Comparison of ENCODE assay signal across 8 cellular contexts in the genomic region with DNA sequence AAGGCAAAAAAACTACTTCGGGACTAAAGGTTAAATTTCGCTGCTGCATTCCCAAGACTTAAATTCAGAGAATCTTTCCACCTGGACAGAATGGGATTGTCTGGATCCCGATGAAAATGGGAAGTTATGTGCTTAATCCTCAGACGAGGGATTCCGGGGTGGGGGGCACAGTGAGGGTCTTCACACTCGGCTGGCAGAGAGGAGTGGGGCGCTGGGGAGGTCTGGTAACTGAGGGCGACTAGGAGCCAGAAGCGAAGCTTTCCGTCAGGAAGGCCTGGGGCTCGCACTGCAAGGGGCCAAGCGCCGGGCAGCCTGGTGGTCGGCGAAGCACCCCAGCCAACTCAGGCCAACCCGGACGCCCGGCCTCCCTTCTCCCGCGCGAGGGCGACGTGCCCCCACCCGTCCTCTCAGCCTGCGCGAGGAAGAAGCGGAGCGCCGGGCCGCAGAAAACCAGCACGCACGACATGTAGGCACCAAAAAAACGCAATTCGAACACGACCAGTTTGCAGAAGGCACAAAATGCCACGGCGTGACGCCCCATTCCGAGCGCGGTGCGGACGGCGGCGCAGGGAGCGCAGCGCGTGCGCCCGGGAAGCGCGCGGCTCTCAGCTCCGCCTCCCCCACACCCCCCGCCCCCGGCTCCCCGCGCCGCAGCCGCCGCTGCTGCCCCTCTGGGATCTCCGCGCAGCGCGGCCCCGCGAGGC.
DNase-seq lines count a peak whose midpoint lies in the region; ATAC-seq and TF ChIP-seq lines count a peak whose summit lies in the region.

No MANE protein-coding gene starts in this region.

- no peaks in the 10 kb centered on the region for H3K9me3 ChIP-seq in HEK293 (ENCODE audit: control insufficient read depth, insufficient read depth, low read depth, low read length)
- no peaks in the 10 kb centered on the region for H3K9me3 ChIP-seq in Loucy (ENCODE audit: insufficient read depth, low read depth, low read length)

- no peaks in the 10 kb centered on the region for H3K27me3 ChIP-seq in Loucy (ENCODE audit: insufficient read depth, low read length, poor library complexity, severe bottlenecking)
- H3K27me3 ChIP-seq in rectal smooth muscle tissue (ENCODE audit: control insufficient read depth, insufficient read depth, low read length): no peaks in the 10 kb centered on the region

- peak overlapping the region; percentile 84 for H3K4me2 ChIP-seq in Loucy (ENCODE audit: low read depth, low read length, poor library complexity, severe bottlenecking)

- peak; percentile 90 for TF ChIP-seq CTCF in HEK293 (tag by site-specific recombination; IDR thresholded peaks at IDR 0.05)
- TF ChIP-seq CTCF in Loucy (conservative IDR thresholded peaks at IDR 0.05; ENCODE audit: low read length): peak; percentile 33

- H3K27ac ChIP-seq in HEK293 (ENCODE audit: extremely low read depth, low read depth, low read length) (peak overlapping the region; percentile 91), rectal smooth muscle tissue (ENCODE audit: low read depth, low read length) (peak overlapping the region; percentile 57)

- CTCF ChIA-PET in HEK293 (lab: Yijun Ruan, JAX): no interaction called here

- POLR2A ChIA-PET in HEK293 (lab: Yijun Ruan, JAX): interaction anchor here (0.6 kb wide), 1 partner anchor 86 kb away, joined by 5 read pairs; no protein-coding TSS in a partner anchor

- no peaks in the 10 kb centered on the region for H3F3A ChIP-seq in Loucy (ENCODE audit: low read depth)

- intact Hi-C loops in left cardiac atrium (cut with DNase I): loop anchor here in 1 of 2 donors (5.0 kb wide), 1 partner anchor 180 kb away; no protein-coding TSS in a partner anchor

- H3K36me3 ChIP-seq in HEK293 (ENCODE audit: control insufficient read depth in 2 of 2, insufficient read depth in 1 of 2, low read length in 2 of 2) (no peaks in the 10 kb centered on the region), Loucy (ENCODE audit: insufficient read depth, low read length) (no peaks in the 10 kb centered on the region), rectal smooth muscle tissue (ENCODE audit: control insufficient read depth, insufficient read depth, low read length) (no peaks in the 10 kb centered on the region)

- peak; percentile 47 for DNase-seq in stimulated activated CD8-positive, alpha-beta memory T cell treated with anti-CD3 and anti-CD28 coated beads, Interleukin-12 subunit alpha, Interleukin-12 subunit beta, amount 100 ng/mL, for 1 hour (ENCODE audit: low read depth)
- no peak for DNase-seq in stimulated activated CD8-positive, alpha-beta memory T cell treated with anti-CD3 and anti-CD28 coated beads, Interleukin-4, amount 100 ng/mL, for 48 hours
- peak; percentile 2 for DNase-seq in activated naive CD8-positive, alpha-beta T cell treated with anti-CD3 and anti-CD28 coated beads, Interleukin-2, amount 50 U/mL, for 16 hours (ENCODE audit: low read depth, low spot score)
- peak; percentile 76 for DNase-seq in left cardiac atrium
- no peak for DNase-seq in NK-92 (lab: John Stamatoyannopoulos, UW; ENCODE audit: unreplicated experiment)

- H3K9me2 ChIP-seq in Loucy (replicated peaks; ENCODE audit: low read depth, low read length): no peaks in the 10 kb centered on the region

- H3K4me3 ChIP-seq in HEK293 (ENCODE audit: low read depth, low read length) (peak overlapping the region; percentile 67), Loucy (ENCODE audit: low read length, poor library complexity, severe bottlenecking) (peak overlapping the region; percentile 85), rectal smooth muscle tissue (ENCODE audit: low read length) (peak overlapping the region; percentile 77)

- H4K20me1 ChIP-seq in Loucy (ENCODE audit: insufficient read depth, low read length, poor library complexity, severe bottlenecking): no peaks in the 10 kb centered on the region

- no peaks in the 10 kb centered on the region for H3K4me1 ChIP-seq in HEK293 (ENCODE audit: control insufficient read depth, insufficient read depth, low read length)
- H3K4me1 ChIP-seq in Loucy (ENCODE audit: insufficient read depth, low read length, poor library complexity, severe bottlenecking): peaks cover 48% of the 10 kb centered on the region
- H3K4me1 ChIP-seq in rectal smooth muscle tissue (ENCODE audit: control insufficient read depth, insufficient read depth, low read length): peaks cover 4% of the 10 kb centered on the region

- ATAC-seq in left cardiac atrium: peak; percentile 90 to 92

- peaks cover 45% of the 10 kb centered on the region for H3K79me2 ChIP-seq in Loucy (ENCODE audit: insufficient read depth, low read length)

- H3K9ac ChIP-seq in Loucy (ENCODE audit: low read depth, low read length, poor library complexity, severe bottlenecking) (peak overlapping the region; percentile 91), rectal smooth muscle tissue (ENCODE audit: low read length) (peak overlapping the region; percentile 57)

- peak overlapping the region; percentile 78 for H2AFZ ChIP-seq in Loucy (ENCODE audit: low read length)

TF ChIP-seq in HEK293, 187 proteins besides CTCF, POLR2A, EP300 and RAD21 (continues in another document):
- TF ChIP-seq ZNF350 (tag by site-specific recombination; IDR thresholded peaks at IDR 0.05): no peak
- TF ChIP-seq ZNF558 (tag by site-specific recombination; IDR thresholded peaks at IDR 0.05): no peak
- peak; percentile 23 for TF ChIP-seq KLF9 (tag by site-specific recombination; IDR thresholded peaks at IDR 0.05; ENCODE audit: low read depth)
- no peak for TF ChIP-seq SP3 (tag by site-specific recombination; IDR thresholded peaks at IDR 0.05)
- TF ChIP-seq, protein P1, sequence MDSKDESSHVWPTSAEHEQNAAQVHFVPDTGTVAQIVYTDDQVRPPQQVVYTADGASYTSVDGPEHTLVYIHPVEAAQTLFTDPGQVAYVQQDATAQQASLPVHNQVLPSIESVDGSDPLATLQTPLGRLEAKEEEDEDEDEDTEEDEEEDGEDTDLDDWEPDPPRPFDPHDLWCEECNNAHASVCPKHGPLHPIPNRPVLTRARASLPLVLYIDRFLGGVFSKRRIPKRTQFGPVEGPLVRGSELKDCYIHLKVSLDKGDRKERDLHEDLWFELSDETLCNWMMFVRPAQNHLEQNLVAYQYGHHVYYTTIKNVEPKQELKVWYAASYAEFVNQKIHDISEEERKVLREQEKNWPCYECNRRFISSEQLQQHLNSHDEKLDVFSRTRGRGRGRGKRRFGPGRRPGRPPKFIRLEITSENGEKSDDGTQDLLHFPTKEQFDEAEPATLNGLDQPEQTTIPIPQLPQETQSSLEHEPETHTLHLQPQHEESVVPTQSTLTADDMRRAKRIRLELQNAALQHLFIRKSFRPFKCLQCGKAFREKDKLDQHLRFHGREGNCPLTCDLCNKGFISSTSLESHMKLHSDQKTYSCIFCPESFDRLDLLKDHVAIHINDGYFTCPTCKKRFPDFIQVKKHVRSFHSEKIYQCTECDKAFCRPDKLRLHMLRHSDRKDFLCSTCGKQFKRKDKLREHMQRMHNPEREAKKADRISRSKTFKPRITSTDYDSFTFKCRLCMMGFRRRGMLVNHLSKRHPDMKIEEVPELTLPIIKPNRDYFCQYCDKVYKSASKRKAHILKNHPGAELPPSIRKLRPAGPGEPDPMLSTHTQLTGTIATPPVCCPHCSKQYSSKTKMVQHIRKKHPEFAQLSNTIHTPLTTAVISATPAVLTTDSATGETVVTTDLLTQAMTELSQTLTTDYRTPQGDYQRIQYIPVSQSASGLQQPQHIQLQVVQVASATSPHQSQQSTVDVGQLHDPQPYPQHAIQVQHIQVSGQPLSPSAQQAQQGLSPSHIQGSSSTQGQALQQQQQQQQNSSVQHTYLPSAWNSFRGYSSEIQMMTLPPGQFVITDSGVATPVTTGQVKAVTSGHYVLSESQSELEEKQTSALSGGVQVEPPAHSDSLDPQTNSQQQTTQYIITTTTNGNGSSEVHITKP (tag by site-specific recombination; IDR thresholded peaks at IDR 0.05): no peak
- TF ChIP-seq, protein P2, sequence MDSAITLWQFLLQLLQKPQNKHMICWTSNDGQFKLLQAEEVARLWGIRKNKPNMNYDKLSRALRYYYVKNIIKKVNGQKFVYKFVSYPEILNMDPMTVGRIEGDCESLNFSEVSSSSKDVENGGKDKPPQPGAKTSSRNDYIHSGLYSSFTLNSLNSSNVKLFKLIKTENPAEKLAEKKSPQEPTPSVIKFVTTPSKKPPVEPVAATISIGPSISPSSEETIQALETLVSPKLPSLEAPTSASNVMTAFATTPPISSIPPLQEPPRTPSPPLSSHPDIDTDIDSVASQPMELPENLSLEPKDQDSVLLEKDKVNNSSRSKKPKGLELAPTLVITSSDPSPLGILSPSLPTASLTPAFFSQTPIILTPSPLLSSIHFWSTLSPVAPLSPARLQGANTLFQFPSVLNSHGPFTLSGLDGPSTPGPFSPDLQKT (IDR thresholded peaks at IDR 0.05; ENCODE audit: borderline replicate concordance, low read depth, low read length): no peak
- no peak for TF ChIP-seq ZNF23 (tag by site-specific recombination; IDR thresholded peaks at IDR 0.05; ENCODE audit: borderline replicate concordance)
- TF ChIP-seq ZBTB20 (tag by site-specific recombination; IDR thresholded peaks at IDR 0.05): peak; percentile 48; the same call in 1 of the 2 replicates
- TF ChIP-seq ZNF184 (tag by site-specific recombination; IDR thresholded peaks at IDR 0.05): no peak
- TF ChIP-seq TRIM28 (IDR thresholded peaks at IDR 0.05; ENCODE audit: borderline replicate concordance, low read length): no peak
- TF ChIP-seq, protein P3, sequence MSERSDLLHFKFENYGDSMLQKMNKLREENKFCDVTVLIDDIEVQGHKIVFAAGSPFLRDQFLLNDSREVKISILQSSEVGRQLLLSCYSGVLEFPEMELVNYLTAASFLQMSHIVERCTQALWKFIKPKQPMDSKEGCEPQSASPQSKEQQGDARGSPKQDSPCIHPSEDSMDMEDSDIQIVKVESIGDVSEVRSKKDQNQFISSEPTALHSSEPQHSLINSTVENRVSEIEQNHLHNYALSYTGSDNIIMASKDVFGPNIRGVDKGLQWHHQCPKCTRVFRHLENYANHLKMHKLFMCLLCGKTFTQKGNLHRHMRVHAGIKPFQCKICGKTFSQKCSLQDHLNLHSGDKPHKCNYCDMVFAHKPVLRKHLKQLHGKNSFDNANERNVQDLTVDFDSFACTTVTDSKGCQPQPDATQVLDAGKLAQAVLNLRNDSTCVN (tag by site-specific recombination; optimal IDR thresholded peaks at IDR 0.05): peak; percentile 78
- TF ChIP-seq ZNF19 (tag by site-specific recombination; IDR thresholded peaks at IDR 0.05; ENCODE audit: low read depth): no peak
- TF ChIP-seq ZNF777 (tag by site-specific recombination; IDR thresholded peaks at IDR 0.05; ENCODE audit: borderline replicate concordance): peak; percentile 46; the same call in 1 of the 2 replicates
- TF ChIP-seq ZNF311 (tag by site-specific recombination; IDR thresholded peaks at IDR 0.05; ENCODE audit: borderline replicate concordance): no peak
- TF ChIP-seq ZNF433 (tag by site-specific recombination; IDR thresholded peaks at IDR 0.05; ENCODE audit: low read depth): no peak

Comparison
In these comparisons a context has a peak if more than half of its experiments do, and no peak if none do; other contexts are left out.
1. DNase-seq: peak in stimulated activated CD8-positive, alpha-beta memory T cell treated with anti-CD3 and anti-CD28 coated beads, Interleukin-12 subunit alpha, Interleukin-12 subunit beta, amount 100 ng/mL, for 1 hour (single experiment), activated naive CD8-positive, alpha-beta T cell treated with anti-CD3 and anti-CD28 coated beads, Interleukin-2, amount 50 U/mL, for 16 hours (single experiment) and left cardiac atrium (single experiment); none in stimulated activated CD8-positive, alpha-beta memory T cell treated with anti-CD3 and anti-CD28 coated beads, Interleukin-4, amount 100 ng/mL, for 48 hours (single experiment) and NK-92 (single experiment).
2. Peak in every context shown above with its lines, with median percentiles within 50 percentile points of each other: H3K4me3 ChIP-seq.